Comparison of ENCODE assay signal across 10 cellular contexts in genomic region chr12:101854747-101855146, GRCh38. TPM values are rescaled to one million over a fixed set of nuclear protein-coding genes. Genes with fewer than 3 reads are reported as not detected.
DNase-seq lines count a peak whose midpoint lies in the region; ATAC-seq, FAIRE-seq and TF ChIP-seq lines count a peak whose summit lies in the region.
"Had no signal": no experiment of that assay in that cellular context is flagged by ENCODE, and none has a peak within 500 bp of the region (broad histone marks: within the 10 kb centered on the region; RNA-seq: fewer than 3 reads in every experiment).

No MANE protein-coding gene starts in this region.

- H3K36me3 Mint-ChIP-seq in HFFc6 (ENCODE audit: low read depth) = peaks cover 10% of the 10 kb centered on the region
- H3K36me3 Mint-ChIP-seq in activated T-cell treated with anti-CD3 and anti-CD28 coated beads, Interleukin-2, amount 50 U/mL, for 4 hours (ENCODE audit: insufficient read depth) = no peaks in the 10 kb centered on the region

- H3K9me3 ChIP-seq in Karpas-422 (ENCODE audit: low read length) (no peaks in the 10 kb centered on the region), neuronal stem cell (replicated peaks in 1 of 2; ENCODE audit: control insufficient read depth in 2 of 2, insufficient read depth in 1 of 2, low read depth in 1 of 2, low read length in 2 of 2) (no peaks in the 10 kb centered on the region), HepG2 (ENCODE audit: low read length) (no peaks in the 10 kb centered on the region)

- H4K20me1 ChIP-seq in Karpas-422 (ENCODE audit: insufficient read depth, low read depth, low read length) (no peaks in the 10 kb centered on the region), HepG2 (ENCODE audit: insufficient read depth, low read length) (no peaks in the 10 kb centered on the region)

- no peaks in the 10 kb centered on the region for H3K9me2 ChIP-seq in Karpas-422 (replicated peaks; ENCODE audit: insufficient read depth, low read length)

- no peak overlapping the region for H2AK5ac ChIP-seq in neuronal stem cell (ENCODE audit: low read depth, low read length)

- no peak overlapping the region for H3K14ac ChIP-seq in neuronal stem cell (ENCODE audit: low read length)

- TF ChIP-seq EP300 in HepG2 (IDR thresholded peaks at IDR 0.05; ENCODE audit: low read depth in 2 of 2, low read length in 2 of 2) = no peak
- no peak for TF ChIP-seq EP300 in HepG2 (CRISPR knock-in tag; IDR thresholded peaks at IDR 0.05; ENCODE audit: borderline replicate concordance)

- CTCF ChIA-PET in HepG2 (lab: Yijun Ruan, JAX; ENCODE audit: low intra/inter-chr PET ratio, low total read pairs) = no interaction called here

- H3K4me1 ChIP-seq in Karpas-422 (ENCODE audit: low read length) (peaks cover 19% of the 10 kb centered on the region), neuronal stem cell (ENCODE audit: control insufficient read depth in 2 of 2, insufficient read depth in 1 of 2, low read depth in 1 of 2, low read length in 2 of 2) (no peaks in the 10 kb centered on the region), HepG2 (ENCODE audit: insufficient read depth, low read length) (peaks cover 17% of the 10 kb centered on the region)

- H2BK15ac ChIP-seq in neuronal stem cell (ENCODE audit: low read length) = no peak overlapping the region

- DNase-seq in HFFc6 (no peak), Karpas-422 (peak; percentile 54), neuronal stem cell (ENCODE audit: low spot score) (no peak), C1 segment of cervical spinal cord (lab: John Stamatoyannopoulos, UW) (no peak), HepG2 (ENCODE audit: low spot score) (no peak)
- DNase-seq in activated T-cell treated with anti-CD3 and anti-CD28 coated beads, Interleukin-2, amount 50 U/mL, for 4 hours = no peak
- DNase-seq: activated CD4-positive, alpha-beta T cell treated with anti-CD3 and anti-CD28 coated beads, Interleukin-2, amount 50 U/mL, for 4 hours; NK-92 treated with Interleukin-12 subunit alpha and Interleukin-12 subunit beta, amount 100 ng/mL, for 24 hours had no signal

- H2BK12ac ChIP-seq in neuronal stem cell (ENCODE audit: low read length) = no peak overlapping the region

- H3K27me3 Mint-ChIP-seq in HFFc6 (ENCODE audit: insufficient read depth) = no peaks in the 10 kb centered on the region
- H3K27me3 Mint-ChIP-seq in activated T-cell treated with anti-CD3 and anti-CD28 coated beads, Interleukin-2, amount 50 U/mL, for 4 hours (ENCODE audit: low read depth) = no peaks in the 10 kb centered on the region

- BruUV-seq in HepG2 (replicated peaks; lab: Mats Ljungman, UMichigan) = no TSS peak

- FAIRE-seq in HepG2 (lab: Jason Lieb, UNC) = no peak

- no peak for TF ChIP-seq RAD21 in HepG2 (CRISPR knock-in tag; IDR thresholded peaks at IDR 0.05)

- H3K36me3 ChIP-seq in Karpas-422 (ENCODE audit: insufficient read depth, low read length) (no peaks in the 10 kb centered on the region), neuronal stem cell (replicated peaks in 1 of 2; ENCODE audit: control insufficient read depth in 2 of 2, insufficient read depth in 2 of 2, low read length in 2 of 2) (no peaks in the 10 kb centered on the region), HepG2 (replicated peaks in 1 of 2; ENCODE audit: control insufficient read depth in 1 of 2, insufficient read depth in 2 of 2, low read length in 2 of 2) (no peaks in the 10 kb centered on the region)

- TF ChIP-seq CTCF in HFFc6 (IDR thresholded peaks at IDR 0.05) = no peak
- no peak for TF ChIP-seq CTCF in HepG2 (CRISPR knock-in tag; IDR thresholded peaks at IDR 0.05)

- TF ChIP-seq POLR2A in HepG2 (IDR thresholded peaks at IDR 0.05; ENCODE audit: insufficient read depth in 1 of 2, low read depth in 2 of 2, low read length in 2 of 2) = no peak

- H3K23ac ChIP-seq in neuronal stem cell (ENCODE audit: low read depth, low read length, poor library complexity) = no peak overlapping the region

- ATAC-seq in GM19025 (IDR thresholded peaks at IDR 0.05; ENCODE audit: low read depth, unreplicated experiment) = peak; percentile 48
- no peak for ATAC-seq in HepG2
- ATAC-seq in activated T-cell treated with anti-CD3 and anti-CD28 coated beads, Interleukin-2, amount 50 U/mL, for 4 hours = no peak
- no peak for ATAC-seq in GM21360 (IDR thresholded peaks at IDR 0.05; ENCODE audit: unreplicated experiment)

- H3K9ac ChIP-seq in Karpas-422 (ENCODE audit: low read length) = no peak overlapping the region
- H3K9ac ChIP-seq in neuronal stem cell (ENCODE audit: low read depth, low read length, poor library complexity) = no peak overlapping the region
- H3K9ac ChIP-seq in HepG2 (ENCODE audit: insufficient read depth, low read depth, low read length) = no peak overlapping the region

- no peak overlapping the region for H2BK5ac ChIP-seq in neuronal stem cell (ENCODE audit: low read length)

- no peak overlapping the region for H4K8ac ChIP-seq in neuronal stem cell (ENCODE audit: low read depth, low read length)

- no peaks in the 10 kb centered on the region for H3K79me1 ChIP-seq in neuronal stem cell (ENCODE audit: low read depth, low read length)

- H3K9me3 Mint-ChIP-seq in HFFc6 = no peaks in the 10 kb centered on the region
- no peaks in the 10 kb centered on the region for H3K9me3 Mint-ChIP-seq in activated T-cell treated with anti-CD3 and anti-CD28 coated beads, Interleukin-2, amount 50 U/mL, for 4 hours

- no peak overlapping the region for H2AFZ ChIP-seq in Karpas-422 (ENCODE audit: low read length)
- peak overlapping the region; percentile 71 for H2AFZ ChIP-seq in neuronal stem cell (ENCODE audit: low read length)
- no peak overlapping the region for H2AFZ ChIP-seq in HepG2 (ENCODE audit: low read length)

- no peak overlapping the region for H2BK120ac ChIP-seq in neuronal stem cell (ENCODE audit: low read depth, low read length)

- H3K79me2 ChIP-seq in Karpas-422 (ENCODE audit: low read length) (no peaks in the 10 kb centered on the region), HepG2 (ENCODE audit: insufficient read depth, low read length) (no peaks in the 10 kb centered on the region)

- H3K4me1 Mint-ChIP-seq in HFFc6 (ENCODE audit: low read depth) = no peaks in the 10 kb centered on the region; the same call in 1 of the 2 replicates
- H3K4me1 Mint-ChIP-seq in activated T-cell treated with anti-CD3 and anti-CD28 coated beads, Interleukin-2, amount 50 U/mL, for 4 hours (ENCODE audit: low read depth) = peaks cover 3% of the 10 kb centered on the region

- H3K4me3 ChIP-seq in Karpas-422 (ENCODE audit: low read length) (no peak overlapping the region), neuronal stem cell (ENCODE audit: low read length in 2 of 2) (no peak overlapping the region), HepG2 (replicated peaks in 1 of 3; ENCODE audit: insufficient read depth in 1 of 3, low read depth in 2 of 3, low read length in 3 of 3) (no peak overlapping the region)

- no peak overlapping the region for H3K18ac ChIP-seq in neuronal stem cell (ENCODE audit: low read length)

- peak overlapping the region; percentile 79 for H3K27ac Mint-ChIP-seq in HFFc6

- no CpG with 5 or more reads among the region's 1 CpG for WGBS in neuronal stem cell (ENCODE audit: extremely low coverage in 2 of 2, insufficient read length in 2 of 2, insufficient replicate concordance in 1 of 2), 2 donors
- WGBS in HepG2 (ENCODE audit: low lambda C conversion rate) = 100% methylated on average over 1 of the region's 1 CpG

- POLR2A ChIA-PET in HepG2 (lab: Yijun Ruan, JAX) = no interaction called here

- H4K91ac ChIP-seq in neuronal stem cell (ENCODE audit: low read depth, low read length, poor library complexity) = no peak overlapping the region

- in situ Hi-C loops in HepG2 (cut with HindIII; ENCODE audit: extremely low pct_ligation_motif_present, low pct_unique_long_range_greater_than_20kb) = no loop called here

- no peak overlapping the region for H3K4me3 Mint-ChIP-seq in HFFc6
- H3K4me3 Mint-ChIP-seq in activated T-cell treated with anti-CD3 and anti-CD28 coated beads, Interleukin-2, amount 50 U/mL, for 4 hours = no peak overlapping the region

- no peaks in the 10 kb centered on the region for H3K27me3 ChIP-seq in Karpas-422 (ENCODE audit: low read length)
- no peaks in the 10 kb centered on the region for H3K27me3 ChIP-seq in neuronal stem cell (ENCODE audit: control insufficient read depth in 3 of 3, insufficient read depth in 3 of 3, low read depth in 1 of 3, low read length in 3 of 3)
- H3K27me3 ChIP-seq in HepG2 (ENCODE audit: control insufficient read depth in 1 of 2, insufficient read depth in 2 of 2, low read length in 2 of 2) = no peaks in the 10 kb centered on the region

- no peak overlapping the region for H3K4ac ChIP-seq in neuronal stem cell (ENCODE audit: low read length)

- H3K27ac ChIP-seq in Karpas-422 (ENCODE audit: low read length) = no peak overlapping the region
- no peak overlapping the region for H3K27ac ChIP-seq in neuronal stem cell (replicated peaks; ENCODE audit: low read length)
- H3K27ac ChIP-seq in HepG2 (ENCODE audit: extremely low read length, insufficient read depth, low read length) = no peak overlapping the region

- no peak overlapping the region for H3K4me2 ChIP-seq in Karpas-422 (ENCODE audit: low read depth, low read length, poor library complexity, severe bottlenecking)
- H3K4me2 ChIP-seq in neuronal stem cell (ENCODE audit: insufficient read depth, low read length, poor library complexity, severe bottlenecking) = no peak overlapping the region
- H3K4me2 ChIP-seq in HepG2 (ENCODE audit: low read depth, low read length) = no peak overlapping the region

- intact Hi-C loops in HepG2 (cut with micrococcal nuclease; ENCODE audit: unreplicated experiment) = no loop called here

RNA-seq across cellular contexts. Expression of gene DRAM1, which starts 22.6 kb away (rescaled TPM):
- 100 to 1,000 TPM; 109 to 136 (median 122) TPM for total RNA-seq in HFFc6 (2021; fragmentation: NEBNext Ultra II Directional; extraction: Animal tissue kit (Norgen Biotek cat#: 25700))
- not detected in 2 replicates for total RNA-seq in Karpas-422 (2014; rRNA removed; shearing (Covaris generic); ENCODE audit: low replicate concordance)
- polyA plus RNA-seq in neuronal stem cell (2013, experiment 1 of 2) = 4.8 TPM
- 4.6 TPM for polyA plus RNA-seq in neuronal stem cell (2013, experiment 2 of 2)
- 18.1 and 20.9 TPM in 2 replicates for total RNA-seq in HepG2 (2016; rRNA removed; fragmentation: Illumina TruSeq; extraction: Trizol)
- 11.5 and 14.6 TPM in 2 replicates for total RNA-seq in HepG2 (2016; cell fraction: cytosol; rRNA removed; fragmentation: Illumina TruSeq; extraction: Trizol; ENCODE audit: low read depth)
- 15.8 and 19.6 TPM in 2 replicates for total RNA-seq in HepG2 (2016; cell fraction: insoluble cytoplasmic fraction; rRNA removed; fragmentation: Illumina TruSeq; extraction: Trizol)
- total RNA-seq in HepG2 (2016; cell fraction: membrane; rRNA removed; fragmentation: Illumina TruSeq; extraction: Trizol) = 26.0 and 26.2 TPM in 2 replicates
- 20.6 and 21.4 TPM in 2 replicates for total RNA-seq in HepG2 (2016; cell fraction: nucleus; rRNA removed; fragmentation: Illumina TruSeq; extraction: Trizol)
- 31.2 and 32.6 TPM in 2 replicates for polyA plus RNA-seq in HepG2 (2011; rRNA removed)
- 23.6 and 32.3 TPM in 2 replicates for polyA plus RNA-seq in HepG2 (2011; cell fraction: cytosol; rRNA removed)
- 11.3 and 11.9 TPM in 2 replicates for polyA plus RNA-seq in HepG2 (2011; cell fraction: nucleus; rRNA removed)
- 20.1 and 41.9 TPM in 2 replicates for polyA plus RNA-seq in HepG2 (2012)
- polyA plus RNA-seq in HepG2 (2016; cell fraction: cytosol; fragmentation: Illumina TruSeq; extraction: Trizol; ENCODE audit: low read depth) = 18.7 and 22.4 TPM in 2 replicates
- 19.3 and 21.9 TPM in 2 replicates for polyA plus RNA-seq in HepG2 (2016; cell fraction: insoluble cytoplasmic fraction; fragmentation: Illumina TruSeq; extraction: Trizol; ENCODE audit: low read depth)
- polyA plus RNA-seq in HepG2 (2016; cell fraction: membrane; fragmentation: Illumina TruSeq; extraction: Trizol; ENCODE audit: low read depth) = 22.0 and 22.8 TPM in 2 replicates
- 32.2 and 34.3 TPM in 2 replicates for polyA plus RNA-seq in HepG2 (2016; cell fraction: nucleus; fragmentation: Illumina TruSeq; extraction: Trizol; ENCODE audit: insufficient read depth, low read depth)
- polyA minus RNA-seq in HepG2 (2011; rRNA and poly(A)+ RNA removed; ENCODE audit: low replicate concordance) = 30.9 and 36.6 TPM in 2 replicates
- polyA minus RNA-seq in HepG2 (2011; cell fraction: cytosol; rRNA and poly(A)+ RNA removed) = 22.9 and 27.9 TPM in 2 replicates
- 34.3 and 35.8 TPM in 2 replicates for polyA minus RNA-seq in HepG2 (2011; cell fraction: nucleus; rRNA and poly(A)+ RNA removed)
- 1 to 10 TPM; 1.7 to 3.4 (median 3.1) TPM for total RNA-seq in activated T-cell treated with anti-CD3 and anti-CD28 coated beads, Interleukin-2, amount 50 U/mL, for 4 hours

RNA-seq across cellular contexts. Expression of gene GNPTAB, which starts 24.0 kb away (rescaled TPM):
- total RNA-seq in HFFc6 (2021; fragmentation: NEBNext Ultra II Directional; extraction: Animal tissue kit (Norgen Biotek cat#: 25700)) = 10 to 100 TPM; 37.1 to 53.6 (median 44.9) TPM
- total RNA-seq in Karpas-422 (2014; rRNA removed; shearing (Covaris generic); ENCODE audit: low replicate concordance) = 10.0 and 11.6 TPM in 2 replicates
- 12.4 TPM for polyA plus RNA-seq in neuronal stem cell (2013, experiment 1 of 2)
- polyA plus RNA-seq in neuronal stem cell (2013, experiment 2 of 2) = 13.2 TPM
- total RNA-seq in HepG2 (2016; rRNA removed; fragmentation: Illumina TruSeq; extraction: Trizol) = 19.4 and 23.0 TPM in 2 replicates
- total RNA-seq in HepG2 (2016; cell fraction: cytosol; rRNA removed; fragmentation: Illumina TruSeq; extraction: Trizol; ENCODE audit: low read depth) = 12.6 and 12.8 TPM in 2 replicates
- 20.1 and 20.3 TPM in 2 replicates for total RNA-seq in HepG2 (2016; cell fraction: insoluble cytoplasmic fraction; rRNA removed; fragmentation: Illumina TruSeq; extraction: Trizol)
- total RNA-seq in HepG2 (2016; cell fraction: membrane; rRNA removed; fragmentation: Illumina TruSeq; extraction: Trizol) = 21.4 and 29.8 TPM in 2 replicates
- 19.1 and 24.0 TPM in 2 replicates for total RNA-seq in HepG2 (2016; cell fraction: nucleus; rRNA removed; fragmentation: Illumina TruSeq; extraction: Trizol)
- polyA plus RNA-seq in HepG2 (2011; rRNA removed) = 10.4 and 13.6 TPM in 2 replicates
- polyA plus RNA-seq in HepG2 (2011; cell fraction: cytosol; rRNA removed) = 7.1 and 11.0 TPM in 2 replicates
- polyA plus RNA-seq in HepG2 (2011; cell fraction: nucleus; rRNA removed) = 6.4 and 7.0 TPM in 2 replicates
- 12.2 and 13.2 TPM in 2 replicates for polyA plus RNA-seq in HepG2 (2012)
- 15.5 and 16.7 TPM in 2 replicates for polyA plus RNA-seq in HepG2 (2016; cell fraction: cytosol; fragmentation: Illumina TruSeq; extraction: Trizol; ENCODE audit: low read depth)
- 15.6 and 15.9 TPM in 2 replicates for polyA plus RNA-seq in HepG2 (2016; cell fraction: insoluble cytoplasmic fraction; fragmentation: Illumina TruSeq; extraction: Trizol; ENCODE audit: low read depth)
- 18.2 and 19.1 TPM in 2 replicates for polyA plus RNA-seq in HepG2 (2016; cell fraction: membrane; fragmentation: Illumina TruSeq; extraction: Trizol; ENCODE audit: low read depth)
- polyA plus RNA-seq in HepG2 (2016; cell fraction: nucleus; fragmentation: Illumina TruSeq; extraction: Trizol; ENCODE audit: insufficient read depth, low read depth) = 19.0 and 19.8 TPM in 2 replicates
- polyA minus RNA-seq in HepG2 (2011; rRNA and poly(A)+ RNA removed; ENCODE audit: low replicate concordance) = 16.1 and 37.9 TPM in 2 replicates
- 9.1 and 14.1 TPM in 2 replicates for polyA minus RNA-seq in HepG2 (2011; cell fraction: cytosol; rRNA and poly(A)+ RNA removed)
- polyA minus RNA-seq in HepG2 (2011; cell fraction: nucleus; rRNA and poly(A)+ RNA removed) = 20.2 and 20.3 TPM in 2 replicates
- 10 to 100 TPM; 25.3 to 31.9 (median 29.6) TPM for total RNA-seq in activated T-cell treated with anti-CD3 and anti-CD28 coated beads, Interleukin-2, amount 50 U/mL, for 4 hours
